Comparison of ENCODE assay signal across 15 cellular contexts in the genomic region with DNA sequence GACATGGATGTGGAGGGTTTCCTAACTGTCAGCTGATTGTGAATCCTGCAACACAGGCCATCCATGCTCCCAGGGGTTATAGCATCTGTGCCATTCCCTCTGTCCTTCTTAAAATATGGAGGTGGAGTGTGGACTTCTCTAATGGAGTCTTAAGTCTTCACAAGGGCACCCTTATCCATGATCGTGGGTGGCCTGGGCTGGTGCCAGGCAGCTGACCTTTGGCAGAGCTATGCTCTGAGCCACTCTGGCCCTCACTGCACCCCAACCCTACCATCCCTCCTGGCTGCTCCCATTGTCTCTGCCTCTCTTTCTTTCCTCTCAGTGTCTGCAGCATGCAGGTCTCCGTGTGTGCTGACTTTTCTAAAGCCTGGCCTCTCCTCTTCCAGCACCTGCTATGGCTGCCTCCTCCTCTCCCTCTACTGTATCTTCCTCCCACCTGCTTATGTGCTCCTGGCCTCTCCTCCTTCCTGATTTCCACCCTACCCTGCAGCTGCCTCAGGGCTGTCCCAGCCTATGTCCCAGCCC.
"Had no signal": no experiment of that assay in that cellular context is flagged by ENCODE, and none has a peak within 500 bp of the region (broad histone marks: within the 10 kb centered on the region; RNA-seq: fewer than 3 reads in every experiment).

No MANE protein-coding gene starts in this region.

- DNase-seq: activated CD4-positive, alpha-beta T cell treated with anti-CD3 and anti-CD28 coated beads for 48 hours; activated CD8-positive, alpha-beta memory T cell treated with anti-CD3 and anti-CD28 coated beads for 24 hours; activated T-cell treated with anti-CD3 and anti-CD28 coated beads for 4 hours; dermis blood vessel endothelial cell; heart right ventricle; naive B cell; retina; stimulated activated CD4-positive, alpha-beta T cell treated with anti-CD3 and anti-CD28 coated beads, Interleukin-4, amount 100 ng/mL, for 24 hours; stimulated activated naive CD4-positive, alpha-beta T cell; T-helper 2 cell; transverse colon had no signal

- H3K4me3 ChIP-seq: heart right ventricle, lung, skin epidermis, transverse colon had no signal

- H3K27ac ChIP-seq: heart right ventricle, skin epidermis, transverse colon had no signal

- H3K36me3 ChIP-seq: heart right ventricle, transverse colon had no signal

- H3K9me3 ChIP-seq: heart right ventricle, transverse colon had no signal

- ATAC-seq: left colon had no signal

- H3K4me1 ChIP-seq: heart right ventricle, transverse colon had no signal

- FAIRE-seq: frontal cortex had no signal
